In the genomic region with DNA sequence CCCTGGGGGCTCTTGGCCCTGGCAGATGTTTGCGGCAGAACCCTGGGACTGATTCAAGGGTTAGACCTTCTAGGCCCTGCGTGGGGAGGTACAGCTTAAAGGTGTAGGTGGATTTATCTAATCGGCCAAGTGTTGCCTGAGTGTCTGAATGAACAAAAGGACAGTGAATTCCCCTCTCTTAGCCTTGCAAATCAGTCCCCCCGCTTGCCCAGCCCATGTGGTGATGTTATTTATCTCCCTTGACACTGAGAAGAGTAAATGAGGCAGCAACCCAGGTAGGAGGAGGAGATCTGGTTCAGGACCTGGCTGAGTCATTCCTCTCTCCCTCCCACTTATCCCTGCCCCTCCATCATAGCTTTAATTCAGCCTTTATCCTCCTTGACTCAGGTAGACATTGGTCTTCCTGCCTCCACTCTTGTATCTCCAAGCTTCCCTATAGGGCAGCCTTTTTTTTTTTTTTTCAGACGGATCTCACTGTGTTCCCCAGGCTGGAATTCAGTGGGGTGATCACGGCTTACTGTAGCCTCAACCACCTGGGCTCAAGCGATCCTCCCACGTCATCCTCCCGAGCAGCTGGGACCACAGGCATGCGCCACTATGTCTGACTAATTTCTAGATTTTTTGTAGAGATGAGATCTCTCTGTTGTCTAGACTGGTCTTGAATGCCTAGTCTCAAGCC, we compare ENCODE assay signal across 9 cellular contexts. TPM values are rescaled to one million over a fixed set of nuclear protein-coding genes. Genes with fewer than 3 reads are reported as not detected.
A peak's percentile ranks its signal among the peaks of the same experiment; 100 is the strongest.
DNase-seq lines count a peak whose midpoint lies in the region; ATAC-seq and TF ChIP-seq lines count a peak whose summit lies in the region.
"Had no signal": no experiment of that assay in that cellular context is flagged by ENCODE, and none has a peak within 500 bp of the region (broad histone marks: within the 10 kb centered on the region; RNA-seq: fewer than 3 reads in every experiment).

No MANE protein-coding gene starts in this region.

- H3K36me3 ChIP-seq in HCT116 (ENCODE audit: control insufficient read depth in 1 of 2, insufficient read depth in 2 of 2, low read length in 2 of 2) (no peaks in the 10 kb centered on the region), thyroid gland (no peaks in the 10 kb centered on the region)

- TF ChIP-seq RAD21 in HCT116 (IDR thresholded peaks at IDR 0.05; ENCODE audit: low read depth): no peak

- DNase-seq in HCT116 (ENCODE audit: low read depth, low spot score): no peak
- peak; percentile 79 for DNase-seq in NCI-H526 treated with DMSO at 0.1 percent for 48 hours (lab: John Stamatoyannopoulos, UW)
- peak; percentile 89 for DNase-seq in left kidney (ENCODE audit: low read depth, low spot score)
- no peak for DNase-seq in NCI-H748 treated with DMSO at 0.1 percent for 48 hours (lab: John Stamatoyannopoulos, UW)
- DNase-seq in MV-4-11 (lab: John Stamatoyannopoulos, UW): no peak
- no peak for DNase-seq in NOMO-1 treated with DMSO at 0.1 percent for 48 hours (lab: John Stamatoyannopoulos, UW; ENCODE audit: unreplicated experiment)
- no peak for DNase-seq in thyroid gland

- H3K9me3 ChIP-seq in HCT116 (ENCODE audit: control insufficient read depth in 1 of 2, insufficient read depth in 1 of 2, low read depth in 1 of 2, low read length in 2 of 2) (no peaks in the 10 kb centered on the region), thyroid gland (no peaks in the 10 kb centered on the region)

- H3K4me1 ChIP-seq in HCT116 (ENCODE audit: control insufficient read depth in 1 of 2, insufficient read depth in 2 of 2, low read length in 2 of 2): peaks cover 0 to 32% of the 10 kb centered on the region in 2 experiments; a peak in 2 of 4 replicates
- H3K4me1 ChIP-seq in thyroid gland: peaks cover 0 to 6% of the 10 kb centered on the region in 2 donors

- H3K27me3 ChIP-seq in HCT116 (ENCODE audit: insufficient read depth, low read length) (no peaks in the 10 kb centered on the region), thyroid gland (no peaks in the 10 kb centered on the region)

- intact Hi-C loops in HCT116 (cut with micrococcal nuclease) (no loop called here), thyroid gland (cut with DNase I) (no loop called here)

- H3K79me2 ChIP-seq in HCT116 (ENCODE audit: insufficient read depth, low read length): no peaks in the 10 kb centered on the region

- TF ChIP-seq CTCF in HCT116 (IDR thresholded peaks at IDR 0.05 in 2 of 3, conservative IDR thresholded peaks at IDR 0.05 in 1 of 3; ENCODE audit: borderline replicate concordance in 1 of 3, insufficient read depth in 1 of 3, low read depth in 2 of 3, low read length in 2 of 3) (no peak), thyroid gland (IDR thresholded peaks at IDR 0.05) (no peak)

- ATAC-seq in GM18868 (IDR thresholded peaks at IDR 0.05; ENCODE audit: unreplicated experiment): peak; percentile 86
- no peak for ATAC-seq in HCT116
- ATAC-seq: Panc1 had no signal

- no peak overlapping the region for H3K27ac ChIP-seq in HCT116 (ENCODE audit: low read depth, low read length)
- H3K27ac ChIP-seq in thyroid gland: no peak overlapping the region

- no peaks in the 10 kb centered on the region for H3K9me2 ChIP-seq in HCT116 (ENCODE audit: insufficient read depth)

- BruUV-seq in HCT116 (replicated peaks; lab: Mats Ljungman, UMichigan): no TSS peak

- 79 to 88% methylated on average over 10 of the region's 10 CpGs for WGBS in thyroid gland, 2 donors

- RAD21 ChIA-PET in HCT116 (lab: Charles Lee; ENCODE audit: low non-redundant PET in 1 of 2, low total read pairs in 2 of 2, uncharacterized antibody in 2 of 2, unreplicated experiment in 2 of 2): no interaction called here

- CTCF ChIA-PET in HCT116 (lab: Charles Lee): no interaction called here

- no peak overlapping the region for H3K9ac ChIP-seq in HCT116 (ENCODE audit: low read length)

- H4K20me1 ChIP-seq in HCT116 (ENCODE audit: insufficient read depth): no peaks in the 10 kb centered on the region

- peak overlapping the region; percentile 9; the same call in 1 of the 2 replicates for H3K4me2 ChIP-seq in HCT116 (ENCODE audit: low read length)

- TF ChIP-seq POLR2A in HCT116 (IDR thresholded peaks at IDR 0.05; ENCODE audit: borderline replicate concordance, extremely low read depth, insufficient read depth, insufficient read length): no peak
- TF ChIP-seq POLR2A in thyroid gland (IDR thresholded peaks at IDR 0.05): no peak

- H2AFZ ChIP-seq in HCT116 (ENCODE audit: low read depth, low read length, poor library complexity, severe bottlenecking): no peak overlapping the region

- no peak overlapping the region for H3K4me3 ChIP-seq in HCT116 (replicated peaks in 1 of 2; ENCODE audit: low read depth in 1 of 2, low read length in 2 of 2)
- H3K4me3 ChIP-seq in thyroid gland (replicated peaks in 1 of 3): no peak overlapping the region

- POLR2A ChIA-PET in HCT116 (lab: Charles Lee): no interaction called here

TF ChIP-seq in HCT116, 20 proteins besides CTCF, POLR2A, EP300 and RAD21:
- no peak for TF ChIP-seq CEBPB (IDR thresholded peaks at IDR 0.05; ENCODE audit: low read depth)
- TF ChIP-seq, protein P1, sequence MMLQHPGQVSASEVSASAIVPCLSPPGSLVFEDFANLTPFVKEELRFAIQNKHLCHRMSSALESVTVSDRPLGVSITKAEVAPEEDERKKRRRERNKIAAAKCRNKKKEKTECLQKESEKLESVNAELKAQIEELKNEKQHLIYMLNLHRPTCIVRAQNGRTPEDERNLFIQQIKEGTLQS (IDR thresholded peaks at IDR 0.05): no peak
- TF ChIP-seq, protein P2, sequence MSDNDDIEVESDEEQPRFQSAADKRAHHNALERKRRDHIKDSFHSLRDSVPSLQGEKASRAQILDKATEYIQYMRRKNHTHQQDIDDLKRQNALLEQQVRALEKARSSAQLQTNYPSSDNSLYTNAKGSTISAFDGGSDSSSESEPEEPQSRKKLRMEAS (IDR thresholded peaks at IDR 0.05): no peak
- TF ChIP-seq EGR1 (IDR thresholded peaks at IDR 0.05; ENCODE audit: low read depth): no peak
- no peak for TF ChIP-seq EZH2 (IDR thresholded peaks at IDR 0.05)
- no peak for TF ChIP-seq TCF7L2 (IDR thresholded peaks at IDR 0.05; ENCODE audit: borderline replicate concordance, extremely low read depth, insufficient read depth, insufficient read length)
- TF ChIP-seq JUND (IDR thresholded peaks at IDR 0.05): no peak

RNA-seq across cellular contexts. Expression of a gene that starts 54.7 kb away (rescaled TPM):
- total RNA-seq in HCT116 (2021; ENCODE audit: unreplicated experiment): 44.1 TPM
- polyA plus RNA-seq in HCT116 (2012): 27.4 and 32.4 TPM in 2 replicates
- 10 to 100 TPM; 48.8 to 70.8 (median 63.5) TPM for total RNA-seq in thyroid gland

Comparison
In these comparisons a context has a peak if more than half of its experiments do, and no peak if none do; other contexts are left out.
1. DNase-seq: peak in NCI-H526 treated with DMSO at 0.1 percent for 48 hours (single experiment) and left kidney (single experiment); none in HCT116 (single experiment), NCI-H748 treated with DMSO at 0.1 percent for 48 hours (single experiment), MV-4-11 (single experiment), NOMO-1 treated with DMSO at 0.1 percent for 48 hours (single experiment) and thyroid gland (0 of 2).